Comparison of ENCODE assay signal across 33 cellular contexts in genomic region chr2:170643346-170643745, GRCh38.
"Had no signal": no experiment of that assay in that cellular context is flagged by ENCODE, and none has a peak within 500 bp of the region (broad histone marks: within the 10 kb centered on the region; RNA-seq: fewer than 3 reads in every experiment).

No MANE protein-coding gene starts in this region.

- H3K27me3 Mint-ChIP-seq: activated B cell treated with CpG ODN at 0.5 μM for 24 hours; activated CD8-positive, alpha-beta T cell treated with anti-CD3 and anti-CD28 coated beads for 36 hours; activated T-helper 17 cell treated with anti-CD3 and anti-CD28 coated beads, Interleukin-2, amount 50 U/mL, for 72 hours had no signal

- H3K9me3 ChIP-seq: esophagus muscularis mucosa, gastrocnemius medialis, heart left ventricle had no signal

- H3K4me3 Mint-ChIP-seq: activated B cell treated with CpG ODN at 0.5 μM for 24 hours; activated CD8-positive, alpha-beta T cell treated with anti-CD3 and anti-CD28 coated beads for 36 hours; activated naive CD8-positive, alpha-beta T cell; activated T-cell treated with anti-CD3 and anti-CD28 coated beads, Interleukin-2, amount 50 U/mL, for 4 hours; activated T-helper 17 cell treated with anti-CD3 and anti-CD28 coated beads, Interleukin-2, amount 50 U/mL, for 72 hours; central memory CD8-positive, alpha-beta T cell; dendritic cell treated with granulocyte-macrophage colony-stimulating factor and Interleukin-4, amounts not matched to agents 40 ng/mL and 50 ng/mL, for 4 days; endodermal cell; T-helper 1 cell treated with Interleukin-12 subunit alpha and Interleukin-12 subunit beta and Interleukin-4 antibody, amounts not matched to agents 30 μg/mL and 1 μg/mL, for 36 hours; T-helper 2 cell treated with Interferon-gamma antibody and Interleukin-4, amounts not matched to agents 5 μg/mL and 100 μg/mL, for 36 hours had no signal

- H3K27ac ChIP-seq: brain microvascular endothelial cell, cardiac muscle cell, coronary artery, dorsolateral prefrontal cortex, esophagus muscularis mucosa, foreskin keratinocyte, gastrocnemius medialis, heart left ventricle, WERI-Rb-1 had no signal

- DNase-seq: activated B cell treated with CpG ODN at 0.5 μM for 24 hours; activated CD4-positive, alpha-beta T cell treated with anti-CD3 and anti-CD28 coated beads for 48 hours; activated CD4-positive, alpha-beta T cell treated with anti-CD3 and anti-CD28 coated beads, Interleukin-2, amount 50 U/mL, for 1 hour; activated CD4-positive, alpha-beta T cell treated with anti-CD3 and anti-CD28 coated beads, Interleukin-2, amount 50 U/mL, for 48 hours; activated CD8-positive, alpha-beta memory T cell treated with anti-CD3 and anti-CD28 coated beads for 24 hours; activated CD8-positive, alpha-beta T cell treated with anti-CD3 and anti-CD28 coated beads for 36 hours; activated effector memory CD4-positive, alpha-beta T cell treated with Interleukin-2 at 50 U/mL for 16 hours; activated gamma-delta T cell treated with Interleukin-2 at 50 U/mL for 16 hours; activated naive CD4-positive, alpha-beta T cell treated with anti-CD3 and anti-CD28 coated beads, Interleukin-2, amount 50 U/mL, for 16 hours; activated naive CD4-positive, alpha-beta T cell treated with Interleukin-2 at 50 U/mL for 16 hours; activated T-cell treated with anti-CD3 and anti-CD28 coated beads, Interleukin-2, amount 50 U/mL, for 4 hours; amniotic stem cell; anterior cingulate cortex; brain microvascular endothelial cell; dorsolateral prefrontal cortex; effector memory CD4-positive, alpha-beta T cell; endodermal cell; foreskin keratinocyte; gastrocnemius medialis; glutamatergic neuron; heart left ventricle; T1000; WERI-Rb-1 had no signal

- H3K27ac Mint-ChIP-seq: activated B cell treated with CpG ODN at 0.5 μM for 24 hours; activated CD8-positive, alpha-beta T cell treated with anti-CD3 and anti-CD28 coated beads for 36 hours; activated naive CD8-positive, alpha-beta T cell; activated T-helper 17 cell treated with anti-CD3 and anti-CD28 coated beads, Interleukin-2, amount 50 U/mL, for 72 hours; dendritic cell treated with granulocyte-macrophage colony-stimulating factor and Interleukin-4, amounts not matched to agents 40 ng/mL and 50 ng/mL, for 4 days; endodermal cell; T-helper 1 cell treated with Interleukin-12 subunit alpha and Interleukin-12 subunit beta and Interleukin-4 antibody, amounts not matched to agents 30 μg/mL and 1 μg/mL, for 36 hours; T-helper 2 cell treated with Interferon-gamma antibody and Interleukin-4, amounts not matched to agents 5 μg/mL and 100 μg/mL, for 36 hours had no signal

- H3K4me1 Mint-ChIP-seq: activated B cell treated with CpG ODN at 0.5 μM for 24 hours; activated T-helper 17 cell treated with anti-CD3 and anti-CD28 coated beads, Interleukin-2, amount 50 U/mL, for 72 hours; central memory CD8-positive, alpha-beta T cell had no signal

- ATAC-seq: activated CD4-positive, CD25-positive, alpha-beta regulatory T cell treated with anti-CD3 and anti-CD28 coated beads, Interleukin-2, amount 50 U/mL, for 24 hours; activated CD8-positive, alpha-beta T cell treated with anti-CD3 and anti-CD28 coated beads for 36 hours; activated T-cell treated with anti-CD3 and anti-CD28 coated beads, Interleukin-2, amount 50 U/mL, for 4 hours; activated T-helper 17 cell treated with anti-CD3 and anti-CD28 coated beads, Interleukin-2, amount 50 U/mL, for 72 hours; foreskin keratinocyte; gastrocnemius medialis; heart left ventricle had no signal
